11 cellular contexts compared by ENCODE assay signal in genomic region chr15:90563460-90563859, GRCh38. TPM values are rescaled to one million over a fixed set of nuclear protein-coding genes. Genes with fewer than 3 reads are reported as not detected.
DNase-seq lines count a peak whose midpoint lies in the region; ATAC-seq, FAIRE-seq and TF ChIP-seq lines count a peak whose summit lies in the region.
"Had no signal": no experiment of that assay in that cellular context is flagged by ENCODE, and none has a peak within 500 bp of the region (broad histone marks: within the 10 kb centered on the region; RNA-seq: fewer than 3 reads in every experiment).

No MANE protein-coding gene starts in this region.

- intact Hi-C loops in CD4-positive, alpha-beta memory T cell (cut with micrococcal nuclease): loop anchor here (5.0 kb wide), 1 partner anchor 34 kb away; no protein-coding TSS in a partner anchor
- intact Hi-C loops in dendritic cell treated with granulocyte-macrophage colony-stimulating factor and Interleukin-4, amounts not matched to agents 40 ng/mL and 50 ng/mL, for 4 days (cut with micrococcal nuclease): loop anchor here (5.0 kb wide), 1 partner anchor 34 kb away; no protein-coding TSS in a partner anchor
- intact Hi-C loops in sigmoid colon (cut with DNase I): loop anchor here (5.0 kb wide), 2 partner anchors 34 to 49 kb away; no protein-coding TSS in a partner anchor

- FAIRE-seq in RCC 7860 (lab: Jason Lieb, UNC): no peak

- no peak for TF ChIP-seq POLR2A in sigmoid colon (IDR thresholded peaks at IDR 0.05)

- no peaks in the 10 kb centered on the region for H3K27me3 Mint-ChIP-seq in CD4-positive, alpha-beta memory T cell
- no peaks in the 10 kb centered on the region for H3K27me3 Mint-ChIP-seq in dendritic cell treated with granulocyte-macrophage colony-stimulating factor and Interleukin-4, amounts not matched to agents 40 ng/mL and 50 ng/mL, for 4 days

- 84 to 85% methylated on average over 3 of the region's 3 CpGs for WGBS in sigmoid colon, 2 donors

- peaks cover 82% of the 10 kb centered on the region for H3K4me1 ChIP-seq in CD4-positive, alpha-beta memory T cell (ENCODE audit: insufficient read depth, low read length)
- H3K4me1 ChIP-seq in sigmoid colon: peaks cover 0 to 81% (median 61%) of the 10 kb centered on the region in 4 donors

- no peak for TF ChIP-seq EP300 in sigmoid colon (IDR thresholded peaks at IDR 0.05)

- CTCF ChIA-PET in CD4-positive, alpha-beta memory T cell (lab: Charles Lee; ENCODE audit: partially characterized antibody): interaction anchor here (1.2 to 2.1 kb wide), 3 partner anchors 10 to 41 kb away, joined by 4 to 8 read pairs (median 6); no protein-coding TSS in a partner anchor

- POLR2A ChIA-PET in CD4-positive, alpha-beta memory T cell (lab: Charles Lee; ENCODE audit: partially characterized antibody): interaction anchor here (0.5 to 1.9 kb wide), 8 partner anchors 10 to 281 kb away, joined by 3 to 11 read pairs (median 6); no protein-coding TSS in a partner anchor

- H3K4me1 Mint-ChIP-seq in CD4-positive, alpha-beta memory T cell: peaks cover 55 to 94% (median 72%) of the 10 kb centered on the region in 4 donors
- H3K4me1 Mint-ChIP-seq in dendritic cell treated with granulocyte-macrophage colony-stimulating factor and Interleukin-4, amounts not matched to agents 40 ng/mL and 50 ng/mL, for 4 days (ENCODE audit: low read depth): peaks cover 81% of the 10 kb centered on the region

- peak overlapping the region; percentile 48 to 92 (median 82) for H3K27ac Mint-ChIP-seq in CD4-positive, alpha-beta memory T cell
- H3K27ac Mint-ChIP-seq in dendritic cell treated with granulocyte-macrophage colony-stimulating factor and Interleukin-4, amounts not matched to agents 40 ng/mL and 50 ng/mL, for 4 days: peak overlapping the region; percentile 94

- H3K9me3 ChIP-seq in CD4-positive, alpha-beta memory T cell (ENCODE audit: control insufficient read depth in 1 of 2, low read length in 2 of 2): no peaks in the 10 kb centered on the region
- H3K9me3 ChIP-seq in sigmoid colon: no peaks in the 10 kb centered on the region
- H3K9me3 ChIP-seq: body of pancreas had no signal

- no peak overlapping the region for H3K4me3 ChIP-seq in CD4-positive, alpha-beta memory T cell (ENCODE audit: low read length in 2 of 2)
- no peak overlapping the region for H3K4me3 ChIP-seq in HL-60 (replicated peaks; ENCODE audit: insufficient read depth, low read length)
- H3K4me3 ChIP-seq in sigmoid colon: no peak overlapping the region
- H3K4me3 ChIP-seq: body of pancreas had no signal

- DNase-seq in CD4-positive, alpha-beta memory T cell: no peak
- DNase-seq in HL-60 (ENCODE audit: low read depth in 1 of 2, low spot score in 1 of 2) (no peak), sigmoid colon (no peak), NCI-H526 (lab: John Stamatoyannopoulos, UW) (no peak), RCC 7860 (ENCODE audit: low spot score) (no peak)
- DNase-seq: activated CD8-positive, alpha-beta memory T cell treated with anti-CD3 and anti-CD28 coated beads, Interleukin-2, amount 50 U/mL, for 48 hours; body of pancreas; stimulated activated CD4-positive, alpha-beta T cell treated with anti-CD3 and anti-CD28 coated beads, Interleukin-4, amount 100 ng/mL, for 4 hours; T1000 had no signal

- TF ChIP-seq CTCF in HL-60 (IDR thresholded peaks at IDR 0.05; ENCODE audit: insufficient read depth, low read length) (no peak), sigmoid colon (IDR thresholded peaks at IDR 0.05) (no peak)

- H3K36me3 ChIP-seq in CD4-positive, alpha-beta memory T cell (ENCODE audit: insufficient read depth, low read length): no peaks in the 10 kb centered on the region
- no peaks in the 10 kb centered on the region for H3K36me3 ChIP-seq in sigmoid colon

- no peak for ATAC-seq in HG03442 (IDR thresholded peaks at IDR 0.05; ENCODE audit: unreplicated experiment)
- ATAC-seq: body of pancreas had no signal

- H3K27ac ChIP-seq in CD4-positive, alpha-beta memory T cell (ENCODE audit: low read depth, low read length): peak overlapping the region; percentile 3
- H3K27ac ChIP-seq in HL-60 (replicated peaks) (peak overlapping the region; percentile 58), sigmoid colon (peak overlapping the region; percentile 34 to 92 (median 66))

- H3K36me3 Mint-ChIP-seq in CD4-positive, alpha-beta memory T cell: peaks cover 8 to 16% of the 10 kb centered on the region in 2 donors
- peaks cover 12% of the 10 kb centered on the region for H3K36me3 Mint-ChIP-seq in dendritic cell treated with granulocyte-macrophage colony-stimulating factor and Interleukin-4, amounts not matched to agents 40 ng/mL and 50 ng/mL, for 4 days (ENCODE audit: low read depth)

- H3K27me3 ChIP-seq in CD4-positive, alpha-beta memory T cell (ENCODE audit: insufficient read depth, low read length): no peaks in the 10 kb centered on the region
- H3K27me3 ChIP-seq in HL-60 (ENCODE audit: insufficient read depth, poor library complexity, severe bottlenecking) (no peaks in the 10 kb centered on the region), sigmoid colon (no peaks in the 10 kb centered on the region)
- H3K27me3 ChIP-seq: body of pancreas had no signal

- H3K4me3 Mint-ChIP-seq in CD4-positive, alpha-beta memory T cell: peak overlapping the region in 4 of 8 donors; percentile 29 to 84 (median 78)
- H3K4me3 Mint-ChIP-seq in dendritic cell treated with granulocyte-macrophage colony-stimulating factor and Interleukin-4, amounts not matched to agents 40 ng/mL and 50 ng/mL, for 4 days: peak overlapping the region; percentile 37

- no peaks in the 10 kb centered on the region for H3K9me3 Mint-ChIP-seq in CD4-positive, alpha-beta memory T cell
- H3K9me3 Mint-ChIP-seq in dendritic cell treated with granulocyte-macrophage colony-stimulating factor and Interleukin-4, amounts not matched to agents 40 ng/mL and 50 ng/mL, for 4 days: no peaks in the 10 kb centered on the region

RNA-seq across cellular contexts. Expression of gene CRTC3, which starts 33.7 kb away (rescaled TPM):
- 10 to 100 TPM; 72.2 to 75.5 TPM for total RNA-seq in CD4-positive, alpha-beta memory T cell
- 10 to 100 TPM; 14.5 to 40.5 TPM for polyA plus RNA-seq in CD4-positive, alpha-beta memory T cell
- 10 to 100 TPM; 27.6 to 64.0 (median 35.7) TPM for total RNA-seq in sigmoid colon
- 10 to 100 TPM in 1 of 3 donors, 1 to 10 TPM in 2; 5.4 to 20.0 (median 6.2) TPM for polyA plus RNA-seq in sigmoid colon

Comparison
In these comparisons a context has a peak if more than half of its experiments do, and no peak if none do; other contexts are left out.
1. H3K27ac ChIP-seq: peak in every context shown above with its lines; median percentile 66 in sigmoid colon; 58 in HL-60; 3 in CD4-positive, alpha-beta memory T cell.